8 cellular contexts compared by ENCODE assay signal in genomic region chr3:184543848-184544512, GRCh38. TPM values are rescaled to one million over a fixed set of nuclear protein-coding genes. Genes with fewer than 3 reads are reported as not detected.
DNase-seq lines count a peak whose midpoint lies in the region; ATAC-seq, FAIRE-seq and TF ChIP-seq lines count a peak whose summit lies in the region.

No MANE protein-coding gene starts in this region.

- H3K9me3 ChIP-seq in pancreas (no peaks in the 10 kb centered on the region), upper lobe of left lung (no peaks in the 10 kb centered on the region)

- H3K4me3 ChIP-seq in pancreas, result no peak overlapping the region
- no peak overlapping the region for H3K4me3 ChIP-seq in upper lobe of left lung

- FAIRE-seq in frontal cortex (lab: Jason Lieb, UNC) (no peak), pancreas (lab: Jason Lieb, UNC) (no peak)

- WGBS in pancreas, 2 donors, result 10% methylated on average over 17 to 18 of the region's 18 CpGs
- WGBS in upper lobe of left lung, 2 donors, result 4 to 9% methylated on average over 7 to 18 of the region's 18 CpGs

- H3K27ac ChIP-seq in pancreas, result no peak overlapping the region
- H3K27ac ChIP-seq in upper lobe of left lung, result no peak overlapping the region

- H3K4me1 ChIP-seq in pancreas (no peaks in the 10 kb centered on the region), upper lobe of left lung (peaks cover 0 to 6% (median 2%) of the 10 kb centered on the region in 4 donors)

- peak; percentile 82 for DNase-seq in AG08396 (ENCODE audit: low spot score)
- DNase-seq in GM19240 (ENCODE audit: insufficient read length, low spot score), result peak; percentile 71
- peak; percentile 93 for DNase-seq in NAMALWA (ENCODE audit: low spot score)
- peak; percentile 24 for DNase-seq in SIG-M5 (lab: John Stamatoyannopoulos, UW)
- peak; percentile 53 for DNase-seq in activated effector memory CD4-positive, alpha-beta T cell treated with Interleukin-2 at 50 U/mL for 16 hours
- DNase-seq in frontal cortex (ENCODE audit: low spot score in 2 of 2), result peak; percentile 66 to 79
- DNase-seq in pancreas, result peak in 5 of 6 donors; percentile 67 to 89 (median 77)
- DNase-seq in upper lobe of left lung, result peak in 1 of 2 donors; percentile 74

- H3K27me3 ChIP-seq in pancreas (no peaks in the 10 kb centered on the region), upper lobe of left lung (peaks cover 0 to 2% (median 0%) of the 10 kb centered on the region in 4 donors)

- H3K36me3 ChIP-seq in pancreas, result no peaks in the 10 kb centered on the region
- no peaks in the 10 kb centered on the region for H3K36me3 ChIP-seq in upper lobe of left lung

- intact Hi-C loops in pancreas (cut with DNase I), result loop anchor here in 1 of 3 donors (5.0 kb wide), 1 partner anchor 172 kb away; no protein-coding TSS in a partner anchor

- TF ChIP-seq CTCF in pancreas (IDR thresholded peaks at IDR 0.05) (peak; percentile 90 to 92 (median 91)), upper lobe of left lung (IDR thresholded peaks at IDR 0.05) (peak; percentile 81 to 93 (median 89))

- TF ChIP-seq EP300 in upper lobe of left lung (IDR thresholded peaks at IDR 0.05), result no peak

- no peak for TF ChIP-seq POLR2A in upper lobe of left lung (IDR thresholded peaks at IDR 0.05)

- ATAC-seq in pancreas (peak; percentile 77 to 89 (median 88)), upper lobe of left lung (ENCODE audit: low FRiP score in 2 of 2) (peak; percentile 85 to 87)

RNA-seq across cellular contexts. Expression of gene EPHB3, which starts 17.6 kb away (rescaled TPM):
- total RNA-seq in frontal cortex (5.7 TPM), pancreas (10 to 100 TPM in 4 of 6 donors, 1 to 10 TPM in 2; 5.8 to 17.3 (median 13.2) TPM), upper lobe of left lung (1 to 10 TPM; 3.1 to 10.0 (median 7.2) TPM)
- 10 to 100 TPM; 11.7 to 13.3 TPM for polyA plus RNA-seq in pancreas
